In the genomic region with DNA sequence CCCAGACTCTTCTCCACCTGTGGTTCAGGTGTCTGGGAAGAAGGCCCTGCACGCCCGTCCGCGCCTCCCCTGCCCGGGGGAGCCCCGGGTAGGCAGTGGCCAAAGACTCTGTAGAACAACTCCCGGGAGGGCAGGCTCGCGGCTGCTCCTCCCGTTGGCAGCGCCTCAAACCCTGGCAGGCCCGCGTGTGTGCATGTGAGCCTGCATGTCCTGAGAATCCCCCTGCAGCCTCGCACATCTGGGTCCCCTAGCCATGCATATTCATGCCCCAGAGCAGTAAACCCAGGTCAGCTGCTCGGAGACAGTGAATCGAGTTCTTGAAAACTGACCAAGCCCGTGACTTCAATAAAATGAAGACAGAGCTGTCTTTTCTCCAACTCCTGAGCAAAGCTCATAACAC, we compare ENCODE assay signal across 8 cellular contexts.
DNase-seq lines count a peak whose midpoint lies in the region; ATAC-seq, FAIRE-seq and TF ChIP-seq lines count a peak whose summit lies in the region.

No MANE protein-coding gene starts in this region.

- DNase-seq in CD14-positive monocyte (ENCODE audit: low spot score) = no peak
- no peak for DNase-seq in activated T-helper 2 cell treated with anti-CD3 and anti-CD28 coated beads, Interferon-gamma antibody, Interleukin-2, Interleukin-4, amounts not matched to agents 10 μg/mL and 5 μg/mL and 100 μg/mL, durations not matched to agents 14 hours and 24 hours and 36 hours (ENCODE audit: low spot score)
- DNase-seq in Right ventricle myocardium superior = peak; percentile 79
- peak; percentile 7 to 76 (median 42) for DNase-seq in pancreas
- no peak for DNase-seq in activated CD4-positive, CD25-positive, alpha-beta regulatory T cell treated with anti-CD3 and anti-CD28 coated beads, Interleukin-2, amount 50 U/mL, for 72 hours
- DNase-seq in dermis blood vessel endothelial cell = no peak

- H3K27me3 ChIP-seq in pancreas = no peaks in the 10 kb centered on the region

- H3K9me3 Mint-ChIP-seq in CD14-positive monocyte = peaks cover 0 to 9% (median 5%) of the 10 kb centered on the region in 7 donors
- H3K9me3 Mint-ChIP-seq in activated T-helper 2 cell treated with anti-CD3 and anti-CD28 coated beads, Interferon-gamma antibody, Interleukin-2, Interleukin-4, amounts not matched to agents 10 μg/mL and 5 μg/mL and 100 μg/mL, durations not matched to agents 14 hours and 24 hours and 36 hours = no peaks in the 10 kb centered on the region

- H3K9me3 ChIP-seq in pancreas = no peaks in the 10 kb centered on the region

- intact Hi-C loops in CD14-positive monocyte (cut with micrococcal nuclease) = no loop called here
- intact Hi-C loops in activated T-helper 2 cell treated with anti-CD3 and anti-CD28 coated beads, Interferon-gamma antibody, Interleukin-2, Interleukin-4, amounts not matched to agents 10 μg/mL and 5 μg/mL and 100 μg/mL, durations not matched to agents 14 hours and 24 hours and 36 hours (cut with micrococcal nuclease) = no loop called here
- intact Hi-C loops in Right ventricle myocardium superior (cut with DNase I) = no loop called here
- intact Hi-C loops in pancreas (cut with DNase I) = no loop called here

- ATAC-seq in GM19025 (IDR thresholded peaks at IDR 0.05; ENCODE audit: low read depth, unreplicated experiment) = peak; percentile 34
- ATAC-seq in HG03378 (IDR thresholded peaks at IDR 0.05; ENCODE audit: unreplicated experiment) = peak; percentile 37
- ATAC-seq in Right ventricle myocardium superior (ENCODE audit: poor library complexity) = peak; percentile 82
- peak; percentile 59 to 70 (median 64) for ATAC-seq in pancreas

- no peak for FAIRE-seq in pancreas (lab: Jason Lieb, UNC)

- H3K27ac Mint-ChIP-seq in CD14-positive monocyte = no peak overlapping the region
- no peak overlapping the region for H3K27ac Mint-ChIP-seq in activated T-helper 2 cell treated with anti-CD3 and anti-CD28 coated beads, Interferon-gamma antibody, Interleukin-2, Interleukin-4, amounts not matched to agents 10 μg/mL and 5 μg/mL and 100 μg/mL, durations not matched to agents 14 hours and 24 hours and 36 hours

- H3K36me3 ChIP-seq in pancreas = no peaks in the 10 kb centered on the region

- peaks cover 50 to 59% (median 50%) of the 10 kb centered on the region in 3 donors for H3K27me3 Mint-ChIP-seq in CD14-positive monocyte (ENCODE audit: low read depth in 3 of 3)
- peaks cover 79% of the 10 kb centered on the region for H3K27me3 Mint-ChIP-seq in activated T-helper 2 cell treated with anti-CD3 and anti-CD28 coated beads, Interferon-gamma antibody, Interleukin-2, Interleukin-4, amounts not matched to agents 10 μg/mL and 5 μg/mL and 100 μg/mL, durations not matched to agents 14 hours and 24 hours and 36 hours (ENCODE audit: low read depth)

- TF ChIP-seq CTCF in CD14-positive monocyte (IDR thresholded peaks at IDR 0.05) = no peak
- no peak for TF ChIP-seq CTCF in pancreas (IDR thresholded peaks at IDR 0.05)

- peaks cover 0 to 4% (median 0%) of the 10 kb centered on the region in 3 donors for H3K4me1 ChIP-seq in pancreas

- peak overlapping the region; percentile 86 to 95 for H3K4me3 Mint-ChIP-seq in CD14-positive monocyte
- H3K4me3 Mint-ChIP-seq in activated T-helper 2 cell treated with anti-CD3 and anti-CD28 coated beads, Interferon-gamma antibody, Interleukin-2, Interleukin-4, amounts not matched to agents 10 μg/mL and 5 μg/mL and 100 μg/mL, durations not matched to agents 14 hours and 24 hours and 36 hours (ENCODE audit: low read depth) = peak overlapping the region; percentile 63

- peaks cover 21% of the 10 kb centered on the region for H3K4me1 Mint-ChIP-seq in CD14-positive monocyte
- peaks cover 5% of the 10 kb centered on the region for H3K4me1 Mint-ChIP-seq in activated T-helper 2 cell treated with anti-CD3 and anti-CD28 coated beads, Interferon-gamma antibody, Interleukin-2, Interleukin-4, amounts not matched to agents 10 μg/mL and 5 μg/mL and 100 μg/mL, durations not matched to agents 14 hours and 24 hours and 36 hours (ENCODE audit: low read depth)

- peaks cover 8 to 9% of the 10 kb centered on the region in 2 donors for H3K36me3 Mint-ChIP-seq in CD14-positive monocyte
- H3K36me3 Mint-ChIP-seq in activated T-helper 2 cell treated with anti-CD3 and anti-CD28 coated beads, Interferon-gamma antibody, Interleukin-2, Interleukin-4, amounts not matched to agents 10 μg/mL and 5 μg/mL and 100 μg/mL, durations not matched to agents 14 hours and 24 hours and 36 hours (ENCODE audit: low read depth) = no peaks in the 10 kb centered on the region

- peak overlapping the region in 3 of 4 donors; percentile 11 to 61 (median 49) for H3K4me3 ChIP-seq in pancreas

- 7 to 8% methylated on average over 17 of the region's 17 CpGs for WGBS in pancreas, 2 donors

- H3K27ac ChIP-seq in pancreas = no peak overlapping the region

Comparison
In these comparisons a context has a peak if more than half of its experiments do, and no peak if none do; other contexts are left out.
1. DNase-seq: peak in Right ventricle myocardium superior (single experiment) and pancreas (6 of 6); none in CD14-positive monocyte (single experiment), activated T-helper 2 cell treated with anti-CD3 and anti-CD28 coated beads, Interferon-gamma antibody, Interleukin-2, Interleukin-4, amounts not matched to agents 10 μg/mL and 5 μg/mL and 100 μg/mL, durations not matched to agents 14 hours and 24 hours and 36 hours (single experiment), activated CD4-positive, CD25-positive, alpha-beta regulatory T cell treated with anti-CD3 and anti-CD28 coated beads, Interleukin-2, amount 50 U/mL, for 72 hours (single experiment) and dermis blood vessel endothelial cell (single experiment).
2. Peak in every context shown above with its lines, with median percentiles within 50 percentile points of each other: ATAC-seq.